ENCODE assay signal across 18 cellular contexts in genomic region chr1:166383635-166384346, GRCh38.
"Had no signal": no experiment of that assay in that cellular context is flagged by ENCODE, and none has a peak within 500 bp of the region (broad histone marks: within the 10 kb centered on the region; RNA-seq: fewer than 3 reads in every experiment).

No MANE protein-coding gene starts in this region.

- DNase-seq: colonic mucosa; dermis blood vessel endothelial cell; erythroblast; foreskin keratinocyte; left colon; naive thymus-derived CD8-positive, alpha-beta T cell; posterior cingulate gyrus; sigmoid colon; stimulated activated CD4-positive, alpha-beta T cell treated with anti-CD3 and anti-CD28 coated beads, Interleukin-2, amount 100 ng/mL, for 24 hours; stimulated activated CD4-positive, alpha-beta T cell treated with anti-CD3 and anti-CD28 coated beads, Interleukin-4, amount 100 ng/mL, for 4 hours; stimulated activated naive CD4-positive, alpha-beta T cell; stomach; substantia nigra; upper lobe of left lung; uterus had no signal

- H3K9me3 ChIP-seq: colonic mucosa, right atrium auricular region, sigmoid colon, stomach, upper lobe of left lung, uterus had no signal

- H3K36me3 Mint-ChIP-seq: naive thymus-derived CD8-positive, alpha-beta T cell had no signal

- H3K27me3 ChIP-seq: colonic mucosa, foreskin keratinocyte, right atrium auricular region, sigmoid colon, upper lobe of left lung, uterus had no signal

- H3K4me1 ChIP-seq: colonic mucosa, foreskin keratinocyte, sigmoid colon, stomach, upper lobe of left lung, uterus had no signal

- H3K36me3 ChIP-seq: colonic mucosa, right atrium auricular region, sigmoid colon, stomach, upper lobe of left lung, uterus had no signal

- H3K27ac Mint-ChIP-seq: naive thymus-derived CD8-positive, alpha-beta T cell had no signal

- H3K9me3 Mint-ChIP-seq: naive thymus-derived CD8-positive, alpha-beta T cell; neural crest cell had no signal

- H3K27ac ChIP-seq: colonic mucosa, foreskin keratinocyte, sigmoid colon, skin epidermis, stomach, upper lobe of left lung, uterus had no signal

- H3K4me3 Mint-ChIP-seq: naive thymus-derived CD8-positive, alpha-beta T cell; neural crest cell had no signal

- H3K4me3 ChIP-seq: colonic mucosa, right atrium auricular region, sigmoid colon, skin epidermis, stomach, upper lobe of left lung, uterus had no signal

- H3K4me1 Mint-ChIP-seq: naive thymus-derived CD8-positive, alpha-beta T cell; neural crest cell had no signal

- ATAC-seq: foreskin keratinocyte; left colon; naive thymus-derived CD8-positive, alpha-beta T cell had no signal
